ENCODE assay signal across 28 cellular contexts in genomic region chr12:10369557-10370150, GRCh38. TPM values are rescaled to one million over a fixed set of nuclear protein-coding genes. Genes with fewer than 3 reads are reported as not detected.
DNase-seq lines count a peak whose midpoint lies in the region; ATAC-seq and TF ChIP-seq lines count a peak whose summit lies in the region.
"Had no signal": no experiment of that assay in that cellular context is flagged by ENCODE, and none has a peak within 500 bp of the region (broad histone marks: within the 10 kb centered on the region; RNA-seq: fewer than 3 reads in every experiment).

No MANE protein-coding gene starts in this region.

- H3K27me3 ChIP-seq in layer of hippocampus (ENCODE audit: control insufficient read depth, insufficient read depth, low read length), result no peaks in the 10 kb centered on the region
- H3K27me3 ChIP-seq: SJSA1, upper lobe of left lung had no signal

- peak overlapping the region; percentile 39 for H3K27ac ChIP-seq in layer of hippocampus (ENCODE audit: low read depth, low read length)
- H3K27ac ChIP-seq: prostate gland, SJSA1 had no signal

- no peak for TF ChIP-seq CTCF in Calu3 (IDR thresholded peaks at IDR 0.05; ENCODE audit: unreplicated experiment)

- DNase-seq in Calu3, result no peak
- DNase-seq in activated CD8-positive, alpha-beta memory T cell treated with anti-CD3 and anti-CD28 coated beads, Interleukin-2, amount 50 U/mL, for 48 hours, result peak; percentile 58
- no peak for DNase-seq in stimulated activated effector memory CD8-positive, alpha-beta T cell treated with anti-CD3 and anti-CD28 coated beads, Interleukin-12 subunit alpha, Interleukin-12 subunit beta, amount 100 ng/mL, for 72 hours (ENCODE audit: low spot score in 2 of 2)
- no peak for DNase-seq in middle frontal gyrus (ENCODE audit: extremely low spot score, low spot score)
- DNase-seq in NCI-H1105 treated with DMSO at 0.1 percent for 48 hours (lab: John Stamatoyannopoulos, UW), result no peak
- DNase-seq in NCI-H1694 treated with DMSO at 0.1 percent for 48 hours (lab: John Stamatoyannopoulos, UW), result no peak
- DNase-seq: activated CD4-positive, alpha-beta T cell treated with anti-CD3 and anti-CD28 coated beads for 48 hours; aorta; C1 segment of cervical spinal cord; HCEC 1CT; head of caudate nucleus; KBM-7; MM.1S; NCI-H1694; NCI-H526; small intestine; stimulated activated CD4-positive, alpha-beta T cell treated with anti-CD3 and anti-CD28 coated beads, Interleukin-2, amount 100 ng/mL, for 24 hours; stimulated activated naive CD4-positive, alpha-beta T cell treated with Interleukin-2 at 50 U/mL for 16 hours; upper lobe of left lung had no signal

- peak overlapping the region; percentile 87 for H3K27ac Mint-ChIP-seq in Calu3 (ENCODE audit: unreplicated experiment)
- H3K27ac Mint-ChIP-seq in stimulated activated effector memory CD8-positive, alpha-beta T cell treated with anti-CD3 and anti-CD28 coated beads, Interleukin-12 subunit alpha, Interleukin-12 subunit beta, amount 100 ng/mL, for 72 hours, result peak overlapping the region; percentile 97
- H3K27ac Mint-ChIP-seq: dendritic cell treated with granulocyte-macrophage colony-stimulating factor and Interleukin-4, amounts not matched to agents 40 ng/mL and 50 ng/mL, for 4 days had no signal

- no peak for ATAC-seq in stimulated activated effector memory CD8-positive, alpha-beta T cell treated with anti-CD3 and anti-CD28 coated beads, Interleukin-12 subunit alpha, Interleukin-12 subunit beta, amount 100 ng/mL, for 72 hours
- no peak for ATAC-seq in HG03097 (IDR thresholded peaks at IDR 0.05; ENCODE audit: low FRiP score, unreplicated experiment)

- H3K9me3 Mint-ChIP-seq in Calu3 (ENCODE audit: low read depth, unreplicated experiment), result no peaks in the 10 kb centered on the region
- peaks cover 3% of the 10 kb centered on the region for H3K9me3 Mint-ChIP-seq in stimulated activated effector memory CD8-positive, alpha-beta T cell treated with anti-CD3 and anti-CD28 coated beads, Interleukin-12 subunit alpha, Interleukin-12 subunit beta, amount 100 ng/mL, for 72 hours

- no peaks in the 10 kb centered on the region for H3K27me3 Mint-ChIP-seq in Calu3 (ENCODE audit: unreplicated experiment)
- H3K27me3 Mint-ChIP-seq: dendritic cell treated with granulocyte-macrophage colony-stimulating factor and Interleukin-4, amounts not matched to agents 40 ng/mL and 50 ng/mL, for 4 days had no signal

- peaks cover 24% of the 10 kb centered on the region for H3K36me3 Mint-ChIP-seq in Calu3 (ENCODE audit: insufficient read depth, unreplicated experiment)
- peaks cover 82% of the 10 kb centered on the region for H3K36me3 Mint-ChIP-seq in stimulated activated effector memory CD8-positive, alpha-beta T cell treated with anti-CD3 and anti-CD28 coated beads, Interleukin-12 subunit alpha, Interleukin-12 subunit beta, amount 100 ng/mL, for 72 hours

- H3K4me1 Mint-ChIP-seq in Calu3 (ENCODE audit: low read depth, unreplicated experiment), result peaks cover 60% of the 10 kb centered on the region
- peaks cover 65% of the 10 kb centered on the region for H3K4me1 Mint-ChIP-seq in stimulated activated effector memory CD8-positive, alpha-beta T cell treated with anti-CD3 and anti-CD28 coated beads, Interleukin-12 subunit alpha, Interleukin-12 subunit beta, amount 100 ng/mL, for 72 hours

- intact Hi-C loops in Calu3 (cut with micrococcal nuclease; ENCODE audit: unreplicated experiment), result loop anchor here (10.0 kb wide), 2 partner anchors 135 to 305 kb away; partner anchors contain the start of gene STYK1

- peak overlapping the region; percentile 31 for H3K4me3 Mint-ChIP-seq in Calu3 (ENCODE audit: low read depth, unreplicated experiment)
- peak overlapping the region; percentile 69 for H3K4me3 Mint-ChIP-seq in stimulated activated effector memory CD8-positive, alpha-beta T cell treated with anti-CD3 and anti-CD28 coated beads, Interleukin-12 subunit alpha, Interleukin-12 subunit beta, amount 100 ng/mL, for 72 hours
- H3K4me3 Mint-ChIP-seq: dendritic cell treated with granulocyte-macrophage colony-stimulating factor and Interleukin-4, amounts not matched to agents 40 ng/mL and 50 ng/mL, for 4 days had no signal

- CTCF ChIA-PET in Calu3 (lab: Charles Lee), result no interaction called here

- no TSS peak for BruUV-seq in Calu3 (replicated peaks; lab: Mats Ljungman, UMichigan)

RNA-seq across cellular contexts. Expression of gene KLRK1, which starts 20.2 kb away (rescaled TPM):
- not detected in 2 replicates for total RNA-seq in Calu3 (2022)
- total RNA-seq: endothelial cell of umbilical vein, SJSA1 had no signal

RNA-seq across cellular contexts. Expression of gene KLRC4, which starts 39.9 kb away (rescaled TPM):
- total RNA-seq in Calu3 (2022), result not detected in 2 replicates
- total RNA-seq: cardiac septum; endothelial cell of umbilical vein; mesenteric fat pad; SJSA1; T-helper 1 cell treated with Interleukin-12 subunit alpha and Interleukin-12 subunit beta and Interleukin-4 antibody, amounts not matched to agents 30 ng/mL and 1 ng/mL, for 36 hours had no signal

RNA-seq across cellular contexts. Expression of gene KLRC3, which starts 50.7 kb away (rescaled TPM):
- total RNA-seq in Calu3 (2022), result not detected in 2 replicates
- total RNA-seq: aorta; cardiac septum; endothelial cell of umbilical vein; mesenteric fat pad; prostate gland; SJSA1; T-helper 1 cell treated with Interleukin-12 subunit alpha and Interleukin-12 subunit beta and Interleukin-4 antibody, amounts not matched to agents 30 ng/mL and 1 ng/mL, for 36 hours had no signal
